ENCODE assay signal across 15 cellular contexts in the genomic region with DNA sequence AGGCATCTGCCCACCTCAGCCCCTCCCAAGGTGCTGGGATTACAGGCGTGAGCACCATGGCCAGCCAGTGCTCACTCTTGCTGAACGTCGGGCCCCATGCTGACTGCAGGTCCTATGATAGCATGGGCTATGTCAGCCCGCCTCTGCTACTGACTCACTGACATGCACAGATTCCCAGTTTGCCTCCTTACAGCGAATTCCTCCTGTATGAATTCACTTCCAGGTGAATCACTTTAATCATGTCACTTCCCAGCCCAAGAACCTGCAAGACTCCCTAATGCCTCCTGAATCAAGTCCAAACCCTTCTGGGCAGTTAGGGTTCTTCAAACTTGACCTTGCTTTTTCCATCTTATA. TPM values are rescaled to one million over a fixed set of nuclear protein-coding genes. Genes with fewer than 3 reads are reported as not detected.
A peak's percentile ranks its signal among the peaks of the same experiment; 100 is the strongest.
DNase-seq lines count a peak whose midpoint lies in the region; ATAC-seq, FAIRE-seq and TF ChIP-seq lines count a peak whose summit lies in the region.
"Had no signal": no experiment of that assay in that cellular context is flagged by ENCODE, and none has a peak within 500 bp of the region (broad histone marks: within the 10 kb centered on the region; RNA-seq: fewer than 3 reads in every experiment).

No MANE protein-coding gene starts in this region.

- TF ChIP-seq EP300 in A549 (IDR thresholded peaks at IDR 0.05) = no peak

- DNase-seq in A549 (ENCODE audit: low read depth in 1 of 2, low spot score in 1 of 2) (peak in 1 of 2 experiments; percentile 59), HTR-8/SVneo (ENCODE audit: insufficient read length, low spot score) (peak; percentile 57), amniotic epithelial cell (ENCODE audit: low read depth) (peak; percentile 80), iPS-NIHi11 (ENCODE audit: low spot score) (peak; percentile 23), GF-D8 (lab: John Stamatoyannopoulos, UW) (no peak), DMS79 treated with DMSO at 0.1 percent for 48 hours (lab: John Stamatoyannopoulos, UW) (no peak)
- DNase-seq in stimulated activated naive CD4-positive, alpha-beta T cell (lab: John Stamatoyannopoulos, UW) = no peak
- DNase-seq: activated CD4-positive, alpha-beta T cell treated with anti-CD3 and anti-CD28 coated beads for 1 hour; activated naive CD4-positive, alpha-beta T cell treated with anti-CD3 and anti-CD28 coated beads, Interleukin-2, amount 10 ng/mL, durations not matched to agents 7 days and 5 days; lower lobe of right lung; stimulated activated CD4-positive, alpha-beta T cell treated with anti-CD3 and anti-CD28 coated beads, Interleukin-4, amount 100 ng/mL, for 24 hours had no signal

- 31% methylated on average over 5 of the region's 5 CpGs for WGBS in A549 (ENCODE audit: missing lambda C conversion rate)

- TF ChIP-seq RAD21 in A549 (conservative IDR thresholded peaks at IDR 0.05 in 1 of 2, IDR thresholded peaks at IDR 0.05 in 1 of 2) = no peak

- no peak for TF ChIP-seq POLR2A in A549 (IDR thresholded peaks at IDR 0.05; ENCODE audit: low read length)

- POLR2A ChIA-PET in A549 (lab: Yijun Ruan, JAX) = no interaction called here

- TF ChIP-seq CTCF in A549 (IDR thresholded peaks at IDR 0.05) = no peak

- H3K27ac ChIP-seq in A549 = 0 out of 6 replicates have a peak overlapping the region, but pooled peaks of 1 of the 2 experiments have one; percentile 6
- H3K27ac ChIP-seq: lower lobe of right lung, uterus had no signal

- ATAC-seq in A549 (peak; percentile 86), GM19463 (IDR thresholded peaks at IDR 0.05; ENCODE audit: unreplicated experiment) (no peak)
- ATAC-seq: lower lobe of right lung, sciatic nerve had no signal

- H3K4me1 ChIP-seq in A549 = peaks cover 12% of the 10 kb centered on the region; the same call in 2 of the 3 replicates
- H3K4me1 ChIP-seq: lower lobe of right lung, uterus had no signal

- no peaks in the 10 kb centered on the region for H3K9me3 ChIP-seq in A549
- H3K9me3 ChIP-seq: lower lobe of right lung, uterus had no signal

- no peak overlapping the region for H3K4me3 ChIP-seq in A549
- H3K4me3 ChIP-seq: lower lobe of right lung, uterus had no signal

- FAIRE-seq in A549 (lab: Jason Lieb, UNC) = no peak
- peak; percentile 88 for FAIRE-seq in HTR-8/SVneo (lab: Jason Lieb, UNC)

- CTCF ChIA-PET in A549 (lab: Yijun Ruan, JAX) = interaction anchor here (0.6 to 1.1 kb wide), 2 partner anchors 11 to 60 kb away, joined by 3 read pairs; no protein-coding TSS in a partner anchor

- H3K4me2 ChIP-seq in A549 = no peak overlapping the region

TF ChIP-seq in A549, 52 proteins besides CTCF, POLR2A, EP300 and RAD21:
- no peak for TF ChIP-seq HDAC2 (IDR thresholded peaks at IDR 0.05)
- no peak for TF ChIP-seq FOSL2 (IDR thresholded peaks at IDR 0.05)
- TF ChIP-seq FOSL2 (CRISPR knock-in tag; IDR thresholded peaks at IDR 0.05) = peak; percentile 56
TF ChIP-seq in A549: peak in this region for 1.

RNA-seq across cellular contexts. Expression of a gene that starts 16.1 kb away (rescaled TPM):
- polyA plus RNA-seq in A549 (2011; rRNA removed) (39.8 and 44.0 TPM in 2 replicates), A549 (2017; fragmentation: RNase III; extraction: RNeasy Plus Mini Kit Qiagen cat#74134 plus additional on column Dnase treatment) (75.0 to 76.2 TPM (median 75.5 TPM) in 3 replicates)
- polyA plus RNA-seq in A549 (2012; cell fraction: cytosol; rRNA removed) = 37.0 and 41.6 TPM in 2 replicates
- polyA plus RNA-seq in A549 (2012; cell fraction: nucleus; rRNA removed) = 36.1 and 47.3 TPM in 2 replicates
- polyA minus RNA-seq in A549 (2011; rRNA and poly(A)+ RNA removed) = 28.2 and 29.7 TPM in 2 replicates

RNA-seq across cellular contexts. Expression of a gene that starts 32.4 kb away (rescaled TPM):
- polyA plus RNA-seq in A549 (2011; rRNA removed) (0.03 TPM in 1 of 2 replicates, not detected in the other), A549 (2017; fragmentation: RNase III; extraction: RNeasy Plus Mini Kit Qiagen cat#74134 plus additional on column Dnase treatment) (not detected in 3 replicates)
- polyA plus RNA-seq in A549 (2012; cell fraction: cytosol; rRNA removed) = 0.01 TPM in 1 of 2 replicates, not detected in the other
- polyA plus RNA-seq in A549 (2012; cell fraction: nucleus; rRNA removed) = 0.02 and 0.21 TPM in 2 replicates
- not detected in 2 replicates for polyA minus RNA-seq in A549 (2011; rRNA and poly(A)+ RNA removed)
- polyA plus RNA-seq: endothelial cell of umbilical vein had no signal

RNA-seq across cellular contexts. Expression of a gene that starts 35.9 kb away (rescaled TPM):
- polyA plus RNA-seq in A549 (2011; rRNA removed) (65.7 and 72.7 TPM in 2 replicates), A549 (2017; fragmentation: RNase III; extraction: RNeasy Plus Mini Kit Qiagen cat#74134 plus additional on column Dnase treatment) (54.0 to 66.2 TPM (median 60.5 TPM) in 3 replicates)
- polyA plus RNA-seq in A549 (2012; cell fraction: cytosol; rRNA removed) = 39.3 and 52.4 TPM in 2 replicates
- 84.7 and 105 TPM in 2 replicates for polyA plus RNA-seq in A549 (2012; cell fraction: nucleus; rRNA removed)
- polyA minus RNA-seq in A549 (2011; rRNA and poly(A)+ RNA removed) = 67.2 and 79.1 TPM in 2 replicates

RNA-seq across cellular contexts. Expression of a gene that starts 48.8 kb away (rescaled TPM):
- polyA plus RNA-seq in A549 (2011; rRNA removed) (36.2 and 43.3 TPM in 2 replicates), A549 (2017; fragmentation: RNase III; extraction: RNeasy Plus Mini Kit Qiagen cat#74134 plus additional on column Dnase treatment) (37.6 to 44.4 TPM (median 42.0 TPM) in 3 replicates)
- polyA plus RNA-seq in A549 (2012; cell fraction: cytosol; rRNA removed) = 37.3 and 45.4 TPM in 2 replicates
- polyA plus RNA-seq in A549 (2012; cell fraction: nucleus; rRNA removed) = 104 and 115 TPM in 2 replicates
- 29.9 and 32.2 TPM in 2 replicates for polyA minus RNA-seq in A549 (2011; rRNA and poly(A)+ RNA removed)

Comparison
In these comparisons a context has a peak if more than half of its experiments do, and no peak if none do; other contexts are left out.
1. DNase-seq: peak in HTR-8/SVneo (single experiment), amniotic epithelial cell (single experiment) and iPS-NIHi11 (single experiment); none in GF-D8 (single experiment), stimulated activated naive CD4-positive, alpha-beta T cell (0 of 6) and DMS79 treated with DMSO at 0.1 percent for 48 hours (single experiment).